Comparison of ENCODE assay signal across 16 cellular contexts in genomic region chr10:73853196-73853595, GRCh38.
"Had no signal": no experiment of that assay in that cellular context is flagged by ENCODE, and none has a peak within 500 bp of the region (broad histone marks: within the 10 kb centered on the region; RNA-seq: fewer than 3 reads in every experiment).

No MANE protein-coding gene starts in this region.

- H3K27me3 Mint-ChIP-seq: activated naive CD8-positive, alpha-beta T cell treated with anti-CD3 and anti-CD28 coated beads, Interleukin-2, amount 50 U/mL, for 24 hours; stimulated activated naive B cell treated with anti-CD40 and anti-IgM and Interleukin-4, amounts not matched to agents 10 μg/mL and 1 μg/mL and 100 μg/mL, for 72 hours; T-cell had no signal

- DNase-seq: activated CD4-positive, alpha-beta T cell treated with anti-CD3 and anti-CD28 coated beads, Interleukin-2, amount 50 U/mL, for 4 hours; activated CD4-positive, CD25-positive, alpha-beta regulatory T cell treated with anti-CD3 and anti-CD28 coated beads, Interleukin-2, amount 50 U/mL, for 72 hours; activated naive CD4-positive, alpha-beta T cell treated with anti-CD3 and anti-CD28 coated beads for 36 hours; activated naive CD8-positive, alpha-beta T cell treated with anti-CD3 and anti-CD28 coated beads, Interleukin-2, amount 50 U/mL, for 24 hours; activated T-cell treated with anti-CD3 and anti-CD28 coated beads for 4 hours; colonic mucosa; effector CD4-positive, alpha-beta T cell; foreskin keratinocyte; retina; SK-N-SH; stimulated activated naive B cell treated with anti-CD40 and anti-IgM and Interleukin-4, amounts not matched to agents 10 μg/mL and 1 μg/mL and 100 μg/mL, for 72 hours; substantia nigra; T-cell; T1000 had no signal

- H3K9me3 Mint-ChIP-seq: activated naive CD4-positive, alpha-beta T cell treated with anti-CD3 and anti-CD28 coated beads for 36 hours; activated naive CD8-positive, alpha-beta T cell treated with anti-CD3 and anti-CD28 coated beads, Interleukin-2, amount 50 U/mL, for 24 hours; neural crest cell; stimulated activated naive B cell treated with anti-CD40 and anti-IgM and Interleukin-4, amounts not matched to agents 10 μg/mL and 1 μg/mL and 100 μg/mL, for 72 hours; T-cell had no signal

- H3K4me3 Mint-ChIP-seq: activated naive CD4-positive, alpha-beta T cell treated with anti-CD3 and anti-CD28 coated beads for 36 hours; activated naive CD8-positive, alpha-beta T cell treated with anti-CD3 and anti-CD28 coated beads, Interleukin-2, amount 50 U/mL, for 24 hours; neural crest cell; stimulated activated naive B cell treated with anti-CD40 and anti-IgM and Interleukin-4, amounts not matched to agents 10 μg/mL and 1 μg/mL and 100 μg/mL, for 72 hours; T-cell had no signal

- H3K4me1 ChIP-seq: foreskin keratinocyte had no signal

- H3K27ac Mint-ChIP-seq: activated naive CD4-positive, alpha-beta T cell treated with anti-CD3 and anti-CD28 coated beads for 36 hours; activated naive CD8-positive, alpha-beta T cell treated with anti-CD3 and anti-CD28 coated beads, Interleukin-2, amount 50 U/mL, for 24 hours; stimulated activated naive B cell treated with anti-CD40 and anti-IgM and Interleukin-4, amounts not matched to agents 10 μg/mL and 1 μg/mL and 100 μg/mL, for 72 hours had no signal

- H3K4me3 ChIP-seq: cardiac muscle cell, colonic mucosa had no signal

- H3K27me3 ChIP-seq: cardiac muscle cell, colonic mucosa, foreskin keratinocyte had no signal

- ATAC-seq: activated naive CD8-positive, alpha-beta T cell treated with anti-CD3 and anti-CD28 coated beads, Interleukin-2, amount 50 U/mL, for 24 hours; foreskin keratinocyte; stimulated activated naive B cell treated with anti-CD40 and anti-IgM and Interleukin-4, amounts not matched to agents 10 μg/mL and 1 μg/mL and 100 μg/mL, for 72 hours; T-cell had no signal

- H3K9me3 ChIP-seq: colonic mucosa, SK-N-SH had no signal

- H3K27ac ChIP-seq: cardiac muscle cell, colonic mucosa, foreskin keratinocyte had no signal
